In genomic region chr16:47578573-47578972, GRCh38 we compare ENCODE assay signal across 18 cellular contexts.
A peak's percentile ranks its signal among the peaks of the same experiment; 100 is the strongest.
DNase-seq lines count a peak whose midpoint lies in the region; ATAC-seq, FAIRE-seq and TF ChIP-seq lines count a peak whose summit lies in the region.
"Had no signal": no experiment of that assay in that cellular context is flagged by ENCODE, and none has a peak within 500 bp of the region (broad histone marks: within the 10 kb centered on the region; RNA-seq: fewer than 3 reads in every experiment).

No MANE protein-coding gene starts in this region.

- FAIRE-seq in H54 (lab: Jason Lieb, UNC) = peak; percentile 38
- FAIRE-seq: D721Med, GM12891, islet of Langerhans, pancreas had no signal

- no peaks in the 10 kb centered on the region for H3K27me3 ChIP-seq in osteoblast (ENCODE audit: insufficient read depth, low read length)
- no peaks in the 10 kb centered on the region for H3K27me3 ChIP-seq in psoas muscle (ENCODE audit: insufficient read depth in 3 of 3, low read length in 2 of 3)
- H3K27me3 ChIP-seq: BE2C, pancreas had no signal

- no peaks in the 10 kb centered on the region for H3K79me2 ChIP-seq in osteoblast (ENCODE audit: insufficient read depth, low read length)

- no peak for TF ChIP-seq POLR2A in H54 (IDR thresholded peaks at IDR 0.05; ENCODE audit: low read depth, low read length)

- TF ChIP-seq CTCF in epithelial cell of esophagus (IDR thresholded peaks at IDR 0.05; ENCODE audit: insufficient read depth, low read depth, low read length, missing control alignments) = no peak
- no peak for TF ChIP-seq CTCF in osteoblast (IDR thresholded peaks at IDR 0.05; ENCODE audit: extremely low read depth, low read depth, low read length)
- no peak for TF ChIP-seq CTCF in psoas muscle (IDR thresholded peaks at IDR 0.05)

- no peak overlapping the region for H2AFZ ChIP-seq in osteoblast (ENCODE audit: low read length)

- no peak for ATAC-seq in GM18858 (IDR thresholded peaks at IDR 0.05; ENCODE audit: unreplicated experiment)
- no peak for ATAC-seq in psoas muscle
- ATAC-seq in HG03521 (IDR thresholded peaks at IDR 0.05; ENCODE audit: unreplicated experiment) = no peak
- ATAC-seq: naive thymus-derived CD8-positive, alpha-beta T cell; pancreas; Right ventricle myocardium inferior had no signal

- peaks cover 3% of the 10 kb centered on the region for H4K20me1 ChIP-seq in osteoblast (ENCODE audit: insufficient read depth, low read length)

- WGBS in psoas muscle, 3 donors = 97 to 100% (median 100%) methylated on average over 1 of the region's 1 CpG

- no peak for DNase-seq in H54 (ENCODE audit: insufficient read length, low spot score)
- peak; percentile 15 for DNase-seq in OCI-M1 (lab: John Stamatoyannopoulos, UW)
- DNase-seq in epithelial cell of esophagus (ENCODE audit: low read depth) = peak; percentile 86
- peak; percentile 52 for DNase-seq in osteoblast (ENCODE audit: insufficient read length, low spot score, missing footprints)
- DNase-seq in psoas muscle = no peak
- DNase-seq: activated CD4-positive, alpha-beta T cell treated with anti-CD3 and anti-CD28 coated beads, Interleukin-2, amount 10 ng/mL, durations not matched to agents 7 days and 5 days; activated naive CD4-positive, alpha-beta T cell treated with anti-CD3 and anti-CD28 coated beads, Interleukin-2, amount 50 U/mL, for 16 hours; BE2C; GDM1; naive thymus-derived CD8-positive, alpha-beta T cell; NCI-H187 treated with DMSO at 0.1 percent for 48 hours; pancreas had no signal

- H3K27ac ChIP-seq in osteoblast (ENCODE audit: low read depth, low read length) = no peak overlapping the region
- no peak overlapping the region for H3K27ac ChIP-seq in psoas muscle
- H3K27ac ChIP-seq: pancreas had no signal

- H3K4me2 ChIP-seq in osteoblast (ENCODE audit: insufficient read depth, low read length) = no peak overlapping the region

- H3K9me3 ChIP-seq in osteoblast (ENCODE audit: low read depth, low read length) (no peaks in the 10 kb centered on the region), psoas muscle (no peaks in the 10 kb centered on the region)
- H3K9me3 ChIP-seq: BE2C, pancreas had no signal

- no peaks in the 10 kb centered on the region for H3K36me3 ChIP-seq in osteoblast (ENCODE audit: insufficient read depth, low read length)
- H3K36me3 ChIP-seq in psoas muscle (ENCODE audit: insufficient read depth in 1 of 2, low read depth in 1 of 2) = no peaks in the 10 kb centered on the region
- H3K36me3 ChIP-seq: BE2C, pancreas had no signal

- H3K4me3 ChIP-seq in epithelial cell of esophagus (ENCODE audit: low read length) (no peak overlapping the region), osteoblast (ENCODE audit: insufficient read depth, low read length) (no peak overlapping the region), psoas muscle (no peak overlapping the region)
- H3K4me3 ChIP-seq: pancreas had no signal

- H3K4me1 ChIP-seq in osteoblast (ENCODE audit: insufficient read depth, low read length) (peaks cover 19% of the 10 kb centered on the region), psoas muscle (peaks cover 9% of the 10 kb centered on the region)
- H3K4me1 ChIP-seq: BE2C, pancreas had no signal

- intact Hi-C loops in psoas muscle (cut with DNase I) = no loop called here

Comparison
In these comparisons a context has a peak if more than half of its experiments do, and no peak if none do; other contexts are left out.
1. DNase-seq: peak in OCI-M1 (single experiment), epithelial cell of esophagus (single experiment) and osteoblast (single experiment); none in H54 (single experiment) and psoas muscle (0 of 2).